ENCODE assay signal across 8 cellular contexts in the genomic region with DNA sequence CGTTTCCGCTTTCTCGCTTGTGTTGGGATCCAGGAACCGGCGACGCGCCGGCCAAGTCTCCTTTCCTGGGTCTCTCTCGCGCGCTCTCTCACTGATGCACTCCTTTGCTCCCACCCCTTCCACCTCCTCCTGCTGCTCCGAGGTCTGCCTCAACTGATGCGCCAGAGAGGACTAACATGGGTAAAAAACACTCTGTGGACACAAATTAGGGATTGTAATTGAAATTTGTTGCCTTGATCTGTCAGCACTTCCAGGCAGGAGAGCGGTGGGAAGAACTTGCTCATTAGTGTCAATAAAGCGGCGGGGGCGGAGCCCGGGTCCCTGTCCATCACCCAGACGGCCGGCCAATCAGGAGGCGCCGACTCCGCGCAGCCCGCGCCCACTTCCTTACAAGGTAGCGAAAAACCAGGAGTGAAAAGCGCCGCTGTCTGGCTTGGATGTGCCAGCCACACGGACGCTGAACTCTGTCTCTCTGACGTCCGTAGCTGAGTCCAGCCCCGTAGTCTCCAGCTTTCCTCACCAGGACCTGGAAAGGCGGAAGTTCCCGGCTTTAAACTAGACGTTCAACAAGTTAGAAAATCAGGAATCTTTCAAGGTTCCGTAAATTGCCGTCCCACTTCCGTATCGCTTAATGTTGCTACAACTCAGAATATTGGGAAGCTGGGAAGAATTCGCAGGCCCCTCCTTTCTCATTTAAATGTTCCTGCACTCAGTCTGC. TPM values are rescaled to one million over a fixed set of nuclear protein-coding genes. Genes with fewer than 3 reads are reported as not detected.
DNase-seq lines count a peak whose midpoint lies in the region; ATAC-seq and TF ChIP-seq lines count a peak whose summit lies in the region.

A gene (minus strand): TSS at position 267 of the 718 bp plus-strand sequence. CDS start 417 bp downstream, outside the sequence.

- peaks cover 9% of the 10 kb centered on the region for H3K4me1 Mint-ChIP-seq in CD4-positive, alpha-beta T cell (ENCODE audit: low read depth)
- no peaks in the 10 kb centered on the region for H3K4me1 Mint-ChIP-seq in activated T-helper 17 cell treated with anti-CD3 and anti-CD28 coated beads, Interleukin-2, amount 50 U/mL, for 72 hours

- ATAC-seq in CD4-positive, alpha-beta T cell (ENCODE audit: poor library complexity) = no peak
- ATAC-seq in IMR-90 (ENCODE audit: low read depth) (peak; percentile 95), Right ventricle myocardium superior (ENCODE audit: poor library complexity) (peak; percentile 90), omental fat pad (ENCODE audit: low FRiP score) (peak; percentile 90), HG02981 (IDR thresholded peaks at IDR 0.05; ENCODE audit: unreplicated experiment) (no peak), GM19023 (IDR thresholded peaks at IDR 0.05; ENCODE audit: unreplicated experiment) (no peak)
- ATAC-seq in activated T-helper 17 cell treated with anti-CD3 and anti-CD28 coated beads, Interleukin-2, amount 50 U/mL, for 72 hours (replicated peaks) = no peak

- POLR2A ChIA-PET in CD4-positive, alpha-beta T cell (lab: Charles Lee) = no interaction called here
- POLR2A ChIA-PET in IMR-90 (lab: Charles Lee; ENCODE audit: unreplicated experiment) = no interaction called here

- peaks cover 73% of the 10 kb centered on the region for H3K27me3 ChIP-seq in CD4-positive, alpha-beta T cell (ENCODE audit: control insufficient read depth, insufficient read depth, low read length)
- peaks cover 65% of the 10 kb centered on the region for H3K27me3 ChIP-seq in IMR-90 (ENCODE audit: control insufficient read depth, insufficient read depth, low read length)

- H2BK5ac ChIP-seq in IMR-90 (ENCODE audit: low read depth, low read length, poor library complexity, severe bottlenecking) = no peak within 1 kb of the TSS

- no peaks in the 10 kb centered on the region for H3K9me1 ChIP-seq in IMR-90 (ENCODE audit: insufficient read depth, low read length)

- no peak within 1 kb of the TSS for H2BK15ac ChIP-seq in IMR-90 (ENCODE audit: low read depth, low read length)

- WGBS in IMR-90 (ENCODE audit: extremely low coverage in 2 of 2, insufficient read length in 1 of 2), 2 experiments = 2% methylated on average over 29 of the region's 42 CpGs; no CpG with 5 or more reads in 1 of the 2 experiments

- H3K36me3 ChIP-seq in IMR-90 (ENCODE audit: control insufficient read depth, insufficient read depth, low read length) = no peaks in the 10 kb centered on the region

- peak within 1 kb of the TSS; percentile 87 for H3K4me2 ChIP-seq in IMR-90 (ENCODE audit: low read depth, low read length)

- H3K9me3 ChIP-seq in CD4-positive, alpha-beta T cell (ENCODE audit: control insufficient read depth, low read length) = no peaks in the 10 kb centered on the region
- H3K9me3 ChIP-seq in IMR-90 (ENCODE audit: control insufficient read depth, insufficient read depth, low read length) = peaks cover 6% of the 10 kb centered on the region

- TF ChIP-seq RAD21 in IMR-90 (IDR thresholded peaks at IDR 0.05; ENCODE audit: low read length) = no peak

- H3K9me3 Mint-ChIP-seq in CD4-positive, alpha-beta T cell = no peaks in the 10 kb centered on the region
- H3K9me3 Mint-ChIP-seq in activated T-helper 17 cell treated with anti-CD3 and anti-CD28 coated beads, Interleukin-2, amount 50 U/mL, for 72 hours = peaks cover 3% of the 10 kb centered on the region

- no peaks in the 10 kb centered on the region for H3K79me1 ChIP-seq in IMR-90 (ENCODE audit: low read depth in 1 of 2, low read length in 2 of 2)

- no peak within 1 kb of the TSS for H4K91ac ChIP-seq in IMR-90 (ENCODE audit: insufficient read depth, low read depth, low read length)

- dilution Hi-C loops in IMR-90 (cut with HindIII; ENCODE audit: low sequenced_read_pairs, unreplicated experiment) = no loop called here

- no peak for TF ChIP-seq POLR2A in IMR-90 (IDR thresholded peaks at IDR 0.05; ENCODE audit: low read depth, low read length)

- H4K20me1 ChIP-seq in IMR-90 (ENCODE audit: insufficient read depth, low read length) = no peaks in the 10 kb centered on the region

- H4K5ac ChIP-seq in IMR-90 (ENCODE audit: low read depth, low read length) = no peak within 1 kb of the TSS

- H3K23ac ChIP-seq in IMR-90 (ENCODE audit: low read depth, low read length) = no peak within 1 kb of the TSS

- no peak within 1 kb of the TSS for H2AK5ac ChIP-seq in IMR-90 (ENCODE audit: low read depth, low read length)

- CTCF ChIA-PET in CD4-positive, alpha-beta T cell (lab: Charles Lee) = no interaction called here
- CTCF ChIA-PET in IMR-90 (lab: Yijun Ruan, JAX) = no interaction called here

- H2BK20ac ChIP-seq in IMR-90 (ENCODE audit: low read depth, low read length) = no peak within 1 kb of the TSS

- no TSS peak for BruUV-seq in IMR-90 (replicated peaks; lab: Mats Ljungman, UMichigan)

- H3K4me1 ChIP-seq in IMR-90 (ENCODE audit: control insufficient read depth, insufficient read depth, low read length) = no peaks in the 10 kb centered on the region

- H3K27me3 Mint-ChIP-seq in CD4-positive, alpha-beta T cell = peaks cover 75% of the 10 kb centered on the region
- peaks cover 57% of the 10 kb centered on the region for H3K27me3 Mint-ChIP-seq in activated T-helper 17 cell treated with anti-CD3 and anti-CD28 coated beads, Interleukin-2, amount 50 U/mL, for 72 hours

- no peak within 1 kb of the TSS for H2BK120ac ChIP-seq in IMR-90 (ENCODE audit: low read depth, low read length)

- in situ Hi-C loops in IMR-90 (cut with MboI; ENCODE audit: low sequenced_read_pairs) = loop anchor here (10.0 kb wide), 1 partner anchor 340 kb away; no protein-coding TSS in a partner anchor
- in situ Hi-C loops in G401 (cut with HindIII; ENCODE audit: low sequenced_read_pairs) = no loop called here

- intact Hi-C loops in CD4-positive, alpha-beta T cell (cut with DNase I, micrococcal nuclease) = no loop called here
- intact Hi-C loops in IMR-90 (cut with micrococcal nuclease) (loop anchor here (10.0 kb wide), 1 partner anchor 560 kb away; no protein-coding TSS in a partner anchor), Right ventricle myocardium superior (cut with DNase I) (no loop called here)

- DNase-seq in CD4-positive, alpha-beta T cell = no peak
- DNase-seq in IMR-90 (peak; percentile 88), Right ventricle myocardium superior (peak; percentile 95), omental fat pad (ENCODE audit: low spot score) (no peak), G401 (ENCODE audit: low spot score) (no peak)

- H3K14ac ChIP-seq in IMR-90 (replicated peaks; ENCODE audit: low read depth, low read length) = no peak within 1 kb of the TSS

- H3K27ac ChIP-seq in CD4-positive, alpha-beta T cell (ENCODE audit: low read depth, low read length) = no peak within 1 kb of the TSS
- no peak within 1 kb of the TSS for H3K27ac ChIP-seq in IMR-90 (ENCODE audit: insufficient read depth, low read length)

- peak within 1 kb of the TSS; percentile 89 for H2AFZ ChIP-seq in IMR-90 (replicated peaks; ENCODE audit: low read length, poor library complexity)

- H3K36me3 Mint-ChIP-seq in CD4-positive, alpha-beta T cell (ENCODE audit: low read depth) = no peaks in the 10 kb centered on the region
- H3K36me3 Mint-ChIP-seq in activated T-helper 17 cell treated with anti-CD3 and anti-CD28 coated beads, Interleukin-2, amount 50 U/mL, for 72 hours (ENCODE audit: low read depth) = peaks cover 5% of the 10 kb centered on the region

- no peak within 1 kb of the TSS for H3K4ac ChIP-seq in IMR-90 (ENCODE audit: low read depth, low read length)

- no peak within 1 kb of the TSS for H2AK9ac ChIP-seq in IMR-90 (replicated peaks; ENCODE audit: low read depth, low read length, poor library complexity)

- no peak within 1 kb of the TSS for H4K8ac ChIP-seq in IMR-90 (ENCODE audit: low read depth in 2 of 2, low read length in 2 of 2)

- no peak for TF ChIP-seq CTCF in CD4-positive, alpha-beta T cell (IDR thresholded peaks at IDR 0.05)
- TF ChIP-seq CTCF in IMR-90 (conservative IDR thresholded peaks at IDR 0.05; ENCODE audit: low read depth, low read length) (no peak), omental fat pad (IDR thresholded peaks at IDR 0.05) (no peak)

- peak within 1 kb of the TSS; percentile 53 for H3K4me3 ChIP-seq in IMR-90 (ENCODE audit: insufficient read depth, low read depth, low read length)

- H3K56ac ChIP-seq in IMR-90 (ENCODE audit: extremely low read depth, insufficient read depth, low read length) = no peak within 1 kb of the TSS

- H3K9ac ChIP-seq in IMR-90 (ENCODE audit: low read depth, low read length) = no peak within 1 kb of the TSS

- H3K27ac Mint-ChIP-seq in CD4-positive, alpha-beta T cell = no peak within 1 kb of the TSS
- no peak within 1 kb of the TSS for H3K27ac Mint-ChIP-seq in activated T-helper 17 cell treated with anti-CD3 and anti-CD28 coated beads, Interleukin-2, amount 50 U/mL, for 72 hours

- H3K4me3 Mint-ChIP-seq in CD4-positive, alpha-beta T cell = peak within 1 kb of the TSS; percentile 31
- H3K4me3 Mint-ChIP-seq in activated T-helper 17 cell treated with anti-CD3 and anti-CD28 coated beads, Interleukin-2, amount 50 U/mL, for 72 hours = peak within 1 kb of the TSS; percentile 38

- no peak within 1 kb of the TSS for H3K18ac ChIP-seq in IMR-90 (ENCODE audit: low read depth, low read length)

TF ChIP-seq in IMR-90, 13 proteins besides CTCF, POLR2A, EP300 and RAD21 (continues in another document):
- TF ChIP-seq MAZ (IDR thresholded peaks at IDR 0.05; ENCODE audit: borderline replicate concordance, low read depth, low read length) (no peak), RFX5 (IDR thresholded peaks at IDR 0.05; ENCODE audit: low read depth, low read length) (no peak), NFE2L2 (IDR thresholded peaks at IDR 0.05; ENCODE audit: low read depth, low read length) (no peak), CHD1 (IDR thresholded peaks at IDR 0.05; ENCODE audit: low read depth, low read length) (no peak), MXI1 (IDR thresholded peaks at IDR 0.05; ENCODE audit: borderline replicate concordance, low read depth, low read length) (no peak), FOS (IDR thresholded peaks at IDR 0.05; ENCODE audit: low read depth, low read length) (no peak), RCOR1 (IDR thresholded peaks at IDR 0.05; ENCODE audit: insufficient replicate concordance, low read length) (no peak), MAFK (IDR thresholded peaks at IDR 0.05; ENCODE audit: low read depth, low read length) (no peak), SMC3 (IDR thresholded peaks at IDR 0.05; ENCODE audit: low read depth, low read length) (no peak), CEBPB (IDR thresholded peaks at IDR 0.05; ENCODE audit: low read depth, low read length) (no peak), BHLHE40 (IDR thresholded peaks at IDR 0.05; ENCODE audit: low read depth, low read length) (no peak)

RNA-seq across cellular contexts. Expression of the gene that starts here (rescaled TPM):
- not detected for total RNA-seq in CD4-positive, alpha-beta T cell
- 0.83 and 1.3 TPM in 2 replicates for total RNA-seq in IMR-90 (2012; rRNA removed)
- 0.86 and 1.3 TPM in 2 replicates for polyA plus RNA-seq in IMR-90 (2012; rRNA removed)
- 0.08 and 0.67 TPM in 2 replicates for polyA plus RNA-seq in IMR-90 (2012; cell fraction: cytosol; rRNA removed)
- 1.3 and 2.4 TPM in 2 replicates for polyA plus RNA-seq in IMR-90 (2012; cell fraction: nucleus; rRNA removed; ENCODE audit: low replicate concordance)
- total RNA-seq in activated T-helper 17 cell treated with anti-CD3 and anti-CD28 coated beads, Interleukin-2, amount 50 U/mL, for 72 hours = not detected
- total RNA-seq in Right ventricle myocardium superior = 5.5 TPM
- total RNA-seq in omental fat pad = 1 to 10 TPM; 2.3 to 6.4 (median 4.6) TPM
- total RNA-seq in G401 (2014; rRNA removed; shearing (Covaris generic)) = not detected in 2 replicates

Comparison
In these comparisons a context has a peak if more than half of its experiments do, and no peak if none do; other contexts are left out.
1. ATAC-seq: peak in IMR-90 (single experiment), Right ventricle myocardium superior (single experiment) and omental fat pad (single experiment); none in CD4-positive, alpha-beta T cell (single experiment), activated T-helper 17 cell treated with anti-CD3 and anti-CD28 coated beads, Interleukin-2, amount 50 U/mL, for 72 hours (single experiment), HG02981 (single experiment) and GM19023 (single experiment).
2. DNase-seq: peak in IMR-90 (single experiment) and Right ventricle myocardium superior (single experiment); none in CD4-positive, alpha-beta T cell (0 of 10), omental fat pad (single experiment) and G401 (single experiment).